25 cellular contexts compared by ENCODE assay signal in genomic region chr1:14439015-14439414, GRCh38.
"Had no signal": no experiment of that assay in that cellular context is flagged by ENCODE, and none has a peak within 500 bp of the region (broad histone marks: within the 10 kb centered on the region; RNA-seq: fewer than 3 reads in every experiment).

No MANE protein-coding gene starts in this region.

- H3K4me3 ChIP-seq: colonic mucosa, esophagus squamous epithelium, gastroesophageal sphincter, heart left ventricle, hepatocyte, lung, mucosa of descending colon, right lobe of liver, stomach, testis, tibial artery had no signal

- H2AFZ ChIP-seq: hepatocyte, parathyroid adenoma had no signal

- H3K4me1 ChIP-seq: colonic mucosa, gastroesophageal sphincter, heart left ventricle, parathyroid adenoma, right lobe of liver, stomach, testis, tibial artery had no signal

- H3K9ac ChIP-seq: parathyroid adenoma had no signal

- ATAC-seq: effector memory CD8-positive, alpha-beta T cell; gastroesophageal sphincter; heart left ventricle; left lobe of liver; mucosa of descending colon; right lobe of liver; stimulated activated effector memory CD8-positive, alpha-beta T cell treated with anti-CD3 and anti-CD28 coated beads, Interleukin-12 subunit alpha, Interleukin-12 subunit beta, amount 100 ng/mL, for 72 hours had no signal

- H3K27ac ChIP-seq: colonic mucosa, esophagus squamous epithelium, gastroesophageal sphincter, heart left ventricle, hepatocyte, neutrophil, parathyroid adenoma, right lobe of liver, stomach, testis, tibial artery had no signal

- H3K36me3 ChIP-seq: colonic mucosa, esophagus squamous epithelium, gastroesophageal sphincter, heart left ventricle, neutrophil, right lobe of liver, stomach, tibial artery had no signal

- H3K9me3 ChIP-seq: colonic mucosa, esophagus squamous epithelium, gastroesophageal sphincter, heart left ventricle, mucosa of descending colon, neutrophil, right lobe of liver, stomach, testis, tibial artery had no signal

- H3K4me2 ChIP-seq: hepatocyte had no signal

- H3K27me3 ChIP-seq: colonic mucosa, hepatocyte, neutrophil, right lobe of liver, testis had no signal

- DNase-seq: colonic mucosa; effector memory CD8-positive, alpha-beta T cell; erythroblast; esophagus squamous epithelium; heart left ventricle; kidney; mucosa of descending colon; naive B cell; right lobe of liver; small intestine; stimulated activated CD4-positive, alpha-beta T cell treated with anti-CD3 and anti-CD28 coated beads, Interleukin-12 subunit alpha, Interleukin-12 subunit beta, amount 100 ng/mL, for 4 hours; stimulated activated CD4-positive, alpha-beta T cell treated with anti-CD3 and anti-CD28 coated beads, Interleukin-1b, Interleukin-23, amount 100 ng/mL, for 48 hours; stimulated activated CD4-positive, alpha-beta T cell treated with anti-CD3 and anti-CD28 coated beads, Interleukin-4, amount 100 ng/mL, for 1 hour; stimulated activated naive CD4-positive, alpha-beta T cell treated with Interleukin-2 at 50 U/mL for 16 hours; stomach; substantia nigra; testis; tibial artery had no signal
